Comparison of ENCODE assay signal across 12 cellular contexts in the genomic region with DNA sequence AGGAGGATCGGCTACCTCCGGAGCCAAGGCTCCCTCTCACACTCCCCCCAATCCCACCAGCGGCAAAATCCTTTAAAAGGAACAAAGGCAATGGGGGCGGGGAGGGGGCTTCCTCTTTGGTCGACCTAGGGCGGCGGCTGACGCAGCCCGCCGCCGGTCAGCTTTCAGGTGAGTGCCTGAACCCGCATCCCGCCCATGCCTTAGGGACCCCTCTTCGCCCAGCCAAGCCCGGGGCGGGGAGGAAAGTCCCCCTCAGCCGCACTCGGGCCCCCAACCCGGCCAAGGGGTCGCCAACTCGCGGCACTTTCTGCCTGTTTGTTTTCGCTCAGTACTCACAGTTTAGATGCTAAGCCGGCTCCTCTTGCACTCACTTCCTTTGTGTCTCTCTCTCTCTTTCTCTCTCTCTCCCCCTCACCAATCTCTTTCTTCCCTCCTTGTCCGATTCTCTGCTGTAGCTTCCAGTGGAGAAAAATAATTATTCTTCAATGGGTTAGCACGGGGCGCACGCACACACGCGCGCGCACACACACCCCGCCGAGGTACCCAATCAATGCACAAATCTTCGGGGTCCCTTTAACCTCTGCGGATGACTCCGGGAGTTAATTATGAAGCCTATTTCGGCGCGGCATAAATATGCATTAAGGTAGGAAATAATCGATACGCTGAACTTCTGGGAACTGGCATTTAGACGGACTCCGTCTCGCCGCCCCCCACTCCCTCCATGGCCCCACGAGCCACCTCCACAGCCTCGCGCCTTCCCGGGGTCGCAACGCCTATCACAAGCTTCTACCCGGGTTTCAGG. TPM values are rescaled to one million over a fixed set of nuclear protein-coding genes. Genes with fewer than 3 reads are reported as not detected.
DNase-seq lines count a peak whose midpoint lies in the region; ATAC-seq and TF ChIP-seq lines count a peak whose summit lies in the region.
"Had no signal": no experiment of that assay in that cellular context is flagged by ENCODE, and none has a peak within 500 bp of the region (broad histone marks: within the 10 kb centered on the region; RNA-seq: fewer than 3 reads in every experiment).

A gene (minus strand): TSS at position 465 of the 802 bp plus-strand sequence.

- peak within 1 kb of the TSS; percentile 57 for H3K4me3 ChIP-seq in SK-N-MC
- peak within 1 kb of the TSS; percentile 67 for H3K4me3 ChIP-seq in iPS DF 6.9 (ENCODE audit: low read length)
- H3K4me3 ChIP-seq: SJSA1 had no signal

- H3K9ac ChIP-seq in SK-N-MC (ENCODE audit: insufficient read length) = no peak within 1 kb of the TSS

- no peaks in the 10 kb centered on the region for H3K36me3 Mint-ChIP-seq in activated CD4-positive, alpha-beta T cell treated with anti-CD3 and anti-CD28 coated beads, Interleukin-2, amount 10 ng/mL, durations not matched to agents 7 days and 5 days (ENCODE audit: low read depth)
- no peaks in the 10 kb centered on the region for H3K36me3 Mint-ChIP-seq in stimulated activated effector memory CD8-positive, alpha-beta T cell treated with anti-CD3 and anti-CD28 coated beads, Interleukin-12 subunit alpha, Interleukin-12 subunit beta, amount 100 ng/mL, for 72 hours
- H3K36me3 Mint-ChIP-seq in CD14-positive monocyte = no peaks in the 10 kb centered on the region

- POLR2A ChIA-PET in activated CD4-positive, alpha-beta T cell treated with anti-CD3 and anti-CD28 coated beads, Interleukin-2, amount 10 ng/mL, durations not matched to agents 7 days and 5 days (lab: Charles Lee) = no interaction called here

- H3K9me3 ChIP-seq in SK-N-MC (ENCODE audit: low read depth, low read length) = no peaks in the 10 kb centered on the region
- no peaks in the 10 kb centered on the region for H3K9me3 ChIP-seq in iPS DF 6.9 (ENCODE audit: control insufficient read depth, insufficient read depth, low read length)
- H3K9me3 ChIP-seq: SJSA1 had no signal

- no peaks in the 10 kb centered on the region for H3K36me3 ChIP-seq in SK-N-MC (ENCODE audit: insufficient read depth, low read length)
- no peaks in the 10 kb centered on the region for H3K36me3 ChIP-seq in iPS DF 6.9 (ENCODE audit: control insufficient read depth, insufficient read depth, low read length)
- H3K36me3 ChIP-seq: SJSA1 had no signal

- TF ChIP-seq CTCF in CD14-positive monocyte (IDR thresholded peaks at IDR 0.05) = no peak

- WGBS in iPS DF 6.9 (ENCODE audit: insufficient coverage, insufficient read length) = no CpG with 5 or more reads among the region's 53 CpGs

- intact Hi-C loops in CD14-positive monocyte (cut with micrococcal nuclease) = no loop called here

- H3K27ac ChIP-seq in SK-N-MC (no peak within 1 kb of the TSS), iPS DF 6.9 (ENCODE audit: low read length) (no peak within 1 kb of the TSS)
- H3K27ac ChIP-seq: SJSA1 had no signal

- H3K27me3 ChIP-seq in iPS DF 6.9 (ENCODE audit: control insufficient read depth, insufficient read depth, low read length) = no peaks in the 10 kb centered on the region

- DNase-seq in activated CD4-positive, alpha-beta T cell treated with anti-CD3 and anti-CD28 coated beads, Interleukin-2, amount 10 ng/mL, durations not matched to agents 7 days and 5 days = no peak
- no peak for DNase-seq in activated CD4-positive, alpha-beta T cell treated with anti-CD3 and anti-CD28 coated beads, Interleukin-2, amount 50 U/mL, for 48 hours
- DNase-seq in SK-N-MC (ENCODE audit: low read depth, low spot score) (no peak), iPS DF 6.9 (ENCODE audit: low read depth, low spot score) (no peak), CD14-positive monocyte (ENCODE audit: low spot score) (no peak), erythroblast (lab: John Stamatoyannopoulos, UW) (no peak)
- no peak for DNase-seq in stimulated activated effector memory CD8-positive, alpha-beta T cell treated with anti-CD3 and anti-CD28 coated beads, Interleukin-12 subunit alpha, Interleukin-12 subunit beta, amount 100 ng/mL, for 72 hours (ENCODE audit: low spot score in 2 of 2)
- DNase-seq in effector CD8-positive, alpha-beta T cell (lab: John Stamatoyannopoulos, UW) = no peak
- DNase-seq: activated effector memory CD4-positive, alpha-beta T cell treated with Interleukin-2 at 50 U/mL for 16 hours; foreskin fibroblast had no signal

- H3K27ac Mint-ChIP-seq in activated CD4-positive, alpha-beta T cell treated with anti-CD3 and anti-CD28 coated beads, Interleukin-2, amount 10 ng/mL, durations not matched to agents 7 days and 5 days = no peak within 1 kb of the TSS
- H3K27ac Mint-ChIP-seq in stimulated activated effector memory CD8-positive, alpha-beta T cell treated with anti-CD3 and anti-CD28 coated beads, Interleukin-12 subunit alpha, Interleukin-12 subunit beta, amount 100 ng/mL, for 72 hours = no peak within 1 kb of the TSS
- H3K27ac Mint-ChIP-seq in CD14-positive monocyte = no peak within 1 kb of the TSS

- ATAC-seq in stimulated activated effector memory CD8-positive, alpha-beta T cell treated with anti-CD3 and anti-CD28 coated beads, Interleukin-12 subunit alpha, Interleukin-12 subunit beta, amount 100 ng/mL, for 72 hours = no peak

- peaks cover 78% of the 10 kb centered on the region for H3K27me3 Mint-ChIP-seq in activated CD4-positive, alpha-beta T cell treated with anti-CD3 and anti-CD28 coated beads, Interleukin-2, amount 10 ng/mL, durations not matched to agents 7 days and 5 days
- peaks cover 80 to 92% (median 81%) of the 10 kb centered on the region in 3 donors for H3K27me3 Mint-ChIP-seq in CD14-positive monocyte (ENCODE audit: low read depth in 3 of 3)

- H3K4me3 Mint-ChIP-seq in activated CD4-positive, alpha-beta T cell treated with anti-CD3 and anti-CD28 coated beads, Interleukin-2, amount 10 ng/mL, durations not matched to agents 7 days and 5 days = peak within 1 kb of the TSS; percentile 47
- peak within 1 kb of the TSS; percentile 74 for H3K4me3 Mint-ChIP-seq in stimulated activated effector memory CD8-positive, alpha-beta T cell treated with anti-CD3 and anti-CD28 coated beads, Interleukin-12 subunit alpha, Interleukin-12 subunit beta, amount 100 ng/mL, for 72 hours
- H3K4me3 Mint-ChIP-seq in CD14-positive monocyte = peak within 1 kb of the TSS in 1 of 2 donors; percentile 74

- H3K4me1 Mint-ChIP-seq in activated CD4-positive, alpha-beta T cell treated with anti-CD3 and anti-CD28 coated beads, Interleukin-2, amount 10 ng/mL, durations not matched to agents 7 days and 5 days = peaks cover 10% of the 10 kb centered on the region
- peaks cover 26% of the 10 kb centered on the region for H3K4me1 Mint-ChIP-seq in stimulated activated effector memory CD8-positive, alpha-beta T cell treated with anti-CD3 and anti-CD28 coated beads, Interleukin-12 subunit alpha, Interleukin-12 subunit beta, amount 100 ng/mL, for 72 hours
- peaks cover 6% of the 10 kb centered on the region for H3K4me1 Mint-ChIP-seq in CD14-positive monocyte

- no peak for TF ChIP-seq POLR2A in erythroblast (IDR thresholded peaks at IDR 0.05; ENCODE audit: low read length)

- H3K4me1 ChIP-seq in iPS DF 6.9 (ENCODE audit: control insufficient read depth, insufficient read depth, low read length) = peaks cover 13% of the 10 kb centered on the region
- H3K4me1 ChIP-seq: SJSA1 had no signal

- CTCF ChIA-PET in activated CD4-positive, alpha-beta T cell treated with anti-CD3 and anti-CD28 coated beads, Interleukin-2, amount 10 ng/mL, durations not matched to agents 7 days and 5 days (lab: Charles Lee) = interaction anchor here (0.7 to 2.2 kb wide), 4 partner anchors 14 to 73 kb away, joined by 3 to 5 read pairs (median 4); no protein-coding TSS in a partner anchor

- no peaks in the 10 kb centered on the region for H3K9me3 Mint-ChIP-seq in activated CD4-positive, alpha-beta T cell treated with anti-CD3 and anti-CD28 coated beads, Interleukin-2, amount 10 ng/mL, durations not matched to agents 7 days and 5 days
- H3K9me3 Mint-ChIP-seq in stimulated activated effector memory CD8-positive, alpha-beta T cell treated with anti-CD3 and anti-CD28 coated beads, Interleukin-12 subunit alpha, Interleukin-12 subunit beta, amount 100 ng/mL, for 72 hours = no peaks in the 10 kb centered on the region
- peaks cover 0 to 17% (median 2%) of the 10 kb centered on the region in 7 donors for H3K9me3 Mint-ChIP-seq in CD14-positive monocyte

RNA-seq across cellular contexts. Expression of the gene that starts here (rescaled TPM):
- under 1 TPM; 0.20 to 0.23 TPM for total RNA-seq in activated CD4-positive, alpha-beta T cell treated with anti-CD3 and anti-CD28 coated beads, Interleukin-2, amount 10 ng/mL, durations not matched to agents 7 days and 5 days
- not detected for polyA plus RNA-seq in CD14-positive monocyte
- total RNA-seq: LHCN-M2, SJSA1 had no signal
